1 cellular context compared by ENCODE assay signal in genomic region chr4:141636771-141637460, GRCh38.
TF ChIP-seq lines count a peak whose summit lies in the region.

No MANE protein-coding gene starts in this region.

TF ChIP-seq in GM23338, 12 proteins besides CTCF, POLR2A, EP300 and RAD21 (continued from another document):
- TF ChIP-seq REST (IDR thresholded peaks at IDR 0.05; ENCODE audit: unreplicated experiment) (no peak), JUNB (IDR thresholded peaks at IDR 0.05; ENCODE audit: unreplicated experiment) (no peak)
